9 cellular contexts compared by ENCODE assay signal in genomic region chr11:2444301-2445106, GRCh38. TPM values are rescaled to one million over a fixed set of nuclear protein-coding genes. Genes with fewer than 3 reads are reported as not detected.
A peak's percentile ranks its signal among the peaks of the same experiment; 100 is the strongest.
DNase-seq lines count a peak whose midpoint lies in the region; ATAC-seq, FAIRE-seq and TF ChIP-seq lines count a peak whose summit lies in the region.
"Had no signal": no experiment of that assay in that cellular context is flagged by ENCODE, and none has a peak within 500 bp of the region (broad histone marks: within the 10 kb centered on the region; RNA-seq: fewer than 3 reads in every experiment).

TSS of gene KCNQ1 (plus strand) at chr11:2445008. CDS start at chr11:2445099, 91 bp downstream.
TSS of gene TRPM5 (minus strand) at chr11:2444514. CDS start at chr11:2423036, 21,478 bp downstream.

- peaks cover 23% of the 10 kb centered on the region for H3K4me1 Mint-ChIP-seq in memory B cell

- H3K9me3 Mint-ChIP-seq in memory B cell = no peaks in the 10 kb centered on the region

- H3K36me3 Mint-ChIP-seq in memory B cell = no peaks in the 10 kb centered on the region

- TF ChIP-seq CTCF in bronchial epithelial cell (IDR thresholded peaks at IDR 0.05; ENCODE audit: insufficient read depth, low read length, severe bottlenecking) = no peak

- FAIRE-seq in bronchial epithelial cell (lab: Jason Lieb, UNC) = no peak
- FAIRE-seq: TTC549 had no signal

- no peaks in the 10 kb centered on the region for H3K27me3 Mint-ChIP-seq in memory B cell

- DNase-seq in NCI-H2029 (lab: John Stamatoyannopoulos, UW) (peak; percentile 69), NCI-H2029 treated with DMSO at 0.1 percent for 48 hours (lab: John Stamatoyannopoulos, UW) (no peak), bronchial epithelial cell (ENCODE audit: low read depth) (no peak), memory B cell (ENCODE audit: low spot score in 2 of 2) (peak; percentile 79)
- peak; percentile 54 to 75 (median 66) for DNase-seq in activated CD4-positive, CD25-positive, alpha-beta regulatory T cell (lab: John Stamatoyannopoulos, UW)
- peak; percentile 43 to 58 for DNase-seq in stimulated activated CD8-positive, alpha-beta memory T cell treated with anti-CD3 and anti-CD28 coated beads, Interleukin-2, amount 100 ng/mL, for 1 hour (ENCODE audit: low read depth in 2 of 2)
- no peak for DNase-seq in NK-92 treated with Interleukin-12 subunit alpha and Interleukin-12 subunit beta, amount 100 ng/mL, for 24 hours (lab: John Stamatoyannopoulos, UW)

- peak within 1 kb of the TSS; percentile 23 for H3K4me3 ChIP-seq in bronchial epithelial cell (ENCODE audit: low read depth, low read length)

- peak within 1 kb of the TSS; percentile 97 for H3K4me3 Mint-ChIP-seq in memory B cell

- H3K36me3 ChIP-seq in bronchial epithelial cell (ENCODE audit: control insufficient read depth, insufficient read depth, low read length) = no peaks in the 10 kb centered on the region

- peaks cover 5% of the 10 kb centered on the region for H3K27me3 ChIP-seq in bronchial epithelial cell (ENCODE audit: control insufficient read depth, insufficient read depth, low read length)

- ATAC-seq in memory B cell (ENCODE audit: low read depth) (peak; percentile 60), GM19035 (IDR thresholded peaks at IDR 0.05; ENCODE audit: unreplicated experiment) (no peak)

- peak within 1 kb of the TSS; percentile 58 for H3K27ac Mint-ChIP-seq in memory B cell

RNA-seq across cellular contexts. Expression of gene KCNQ1, which starts in this region (rescaled TPM):
- total RNA-seq in bronchial epithelial cell = 1.0 and 1.6 TPM in 2 replicates

RNA-seq across cellular contexts. Expression of gene TRPM5, which starts in this region (rescaled TPM):
- total RNA-seq in bronchial epithelial cell = not detected in 2 replicates

Comparison
In these comparisons a context has a peak if more than half of its experiments do, and no peak if none do; other contexts are left out.
1. DNase-seq: peak in NCI-H2029 (single experiment), activated CD4-positive, CD25-positive, alpha-beta regulatory T cell (4 of 4), memory B cell (2 of 2) and stimulated activated CD8-positive, alpha-beta memory T cell treated with anti-CD3 and anti-CD28 coated beads, Interleukin-2, amount 100 ng/mL, for 1 hour (2 of 2); none in NCI-H2029 treated with DMSO at 0.1 percent for 48 hours (single experiment), bronchial epithelial cell (single experiment) and NK-92 treated with Interleukin-12 subunit alpha and Interleukin-12 subunit beta, amount 100 ng/mL, for 24 hours (single experiment).